ENCODE assay signal across 8 cellular contexts in the genomic region with DNA sequence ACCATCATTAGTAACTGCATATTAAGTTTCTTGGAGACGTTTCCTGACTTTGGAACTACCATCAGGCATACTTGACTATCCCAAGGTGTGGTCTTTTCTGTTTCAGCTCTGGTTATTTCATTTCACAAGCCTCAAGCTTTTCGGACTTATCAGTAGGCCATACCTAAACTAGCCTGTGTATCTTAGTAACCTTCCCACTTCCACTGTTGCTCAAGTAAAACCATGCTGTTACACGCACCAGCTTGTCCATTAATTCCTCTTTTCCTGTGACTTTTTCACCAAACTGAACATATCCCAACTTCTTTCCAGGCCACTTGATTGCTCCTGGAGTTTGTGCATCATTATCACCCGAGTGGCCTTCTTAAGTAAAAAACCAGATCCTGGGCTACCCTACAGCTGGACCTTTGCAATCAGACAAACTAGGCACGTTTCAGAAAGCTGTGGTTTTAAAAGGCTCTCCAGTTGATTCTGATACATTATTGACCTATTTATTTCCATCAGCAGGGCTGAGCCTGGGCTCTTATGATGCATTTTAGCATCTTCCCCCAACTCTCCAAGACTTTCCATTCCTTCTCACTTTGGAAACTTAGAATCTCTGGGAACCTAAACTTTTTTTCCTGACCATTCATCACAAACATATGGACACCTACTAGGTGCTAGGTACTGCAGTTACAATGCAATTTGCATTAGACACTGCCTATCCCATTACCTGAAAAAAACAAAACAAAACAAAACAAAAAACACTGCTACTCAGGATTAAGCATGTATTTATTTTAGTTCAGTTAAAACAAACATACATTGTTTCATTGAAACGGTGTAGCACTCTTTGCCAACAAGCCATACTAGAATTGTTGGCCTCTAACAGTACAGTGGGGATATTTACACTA. TPM values are rescaled to one million over a fixed set of nuclear protein-coding genes. Genes with fewer than 3 reads are reported as not detected.
A peak's percentile ranks its signal among the peaks of the same experiment; 100 is the strongest.
DNase-seq lines count a peak whose midpoint lies in the region; ATAC-seq, FAIRE-seq and TF ChIP-seq lines count a peak whose summit lies in the region.

No MANE protein-coding gene starts in this region.

- no peak overlapping the region for H3K4me2 ChIP-seq in smooth muscle cell

- peak in 1 of 2 donors; percentile 16 for ATAC-seq in activated T-cell treated with anti-CD3 and anti-CD28 coated beads, Interleukin-2, amount 50 U/mL, for 72 hours (replicated peaks in 1 of 2)
- ATAC-seq in HG02610 (IDR thresholded peaks at IDR 0.05; ENCODE audit: unreplicated experiment), result no peak
- ATAC-seq in effector memory CD8-positive, alpha-beta T cell (replicated peaks), result no peak

- H3K4me1 ChIP-seq in smooth muscle cell (ENCODE audit: low read depth) (no peaks in the 10 kb centered on the region), small intestine (ENCODE audit: control insufficient read depth in 2 of 2, insufficient read depth in 1 of 2, low read depth in 1 of 2, low read length in 1 of 2) (no peaks in the 10 kb centered on the region)

- peaks cover 37% of the 10 kb centered on the region for H3K36me3 ChIP-seq in smooth muscle cell (ENCODE audit: low read depth)
- H3K36me3 ChIP-seq in small intestine (ENCODE audit: control insufficient read depth in 2 of 2, insufficient read depth in 2 of 2, low read length in 2 of 2), result peaks cover 11 to 16% of the 10 kb centered on the region in 2 donors

- peaks cover 0 to 2% of the 10 kb centered on the region in 2 donors for H3K9me3 Mint-ChIP-seq in activated T-cell treated with anti-CD3 and anti-CD28 coated beads, Interleukin-2, amount 50 U/mL, for 72 hours
- no peaks in the 10 kb centered on the region for H3K9me3 Mint-ChIP-seq in effector memory CD8-positive, alpha-beta T cell

- no peak overlapping the region for H2AFZ ChIP-seq in smooth muscle cell (ENCODE audit: low read depth)

- no peak overlapping the region for H3K27ac ChIP-seq in RWPE1
- H3K27ac ChIP-seq in smooth muscle cell (ENCODE audit: low read depth), result peak overlapping the region; percentile 98
- no peak overlapping the region for H3K27ac ChIP-seq in small intestine (ENCODE audit: low read depth in 1 of 2, low read length in 1 of 2)

- CTCF ChIA-PET in RWPE1 (lab: Yijun Ruan, JAX), result interaction anchor here (0.5 to 1.2 kb wide), 2 partner anchors 232 to 283 kb away, joined by 3 to 5 read pairs; no protein-coding TSS in a partner anchor

- 20% methylated on average over 6 of the region's 6 CpGs for WGBS in smooth muscle cell (ENCODE audit: low lambda C conversion rate)
- WGBS in small intestine, 3 donors, result 40 to 44% (median 41%) methylated on average over 6 of the region's 6 CpGs

- peaks cover 41% of the 10 kb centered on the region for H3K4me1 Mint-ChIP-seq in activated T-cell treated with anti-CD3 and anti-CD28 coated beads, Interleukin-2, amount 50 U/mL, for 72 hours (ENCODE audit: low read depth)
- H3K4me1 Mint-ChIP-seq in effector memory CD8-positive, alpha-beta T cell (ENCODE audit: low read depth in 2 of 2), result peaks cover 10 to 11% of the 10 kb centered on the region in 2 donors

- POLR2A ChIA-PET in RWPE1 (lab: Yijun Ruan, JAX; ENCODE audit: low non-redundant PET), result interaction anchor here (0.9 to 1.5 kb wide), 2 partner anchors 89 to 233 kb away, joined by 4 to 7 read pairs; a partner anchor contains a TSS

- H3K79me2 ChIP-seq in smooth muscle cell (ENCODE audit: low read depth), result peaks cover 1% of the 10 kb centered on the region

- no peak overlapping the region for H3K4me3 ChIP-seq in fibroblast of the aortic adventitia (ENCODE audit: low read depth, low read length)
- no peak overlapping the region for H3K4me3 ChIP-seq in smooth muscle cell
- H3K4me3 ChIP-seq in small intestine (ENCODE audit: low read depth in 1 of 2, low read length in 2 of 2), result no peak overlapping the region

- no peak for FAIRE-seq in small intestine (lab: Jason Lieb, UNC)

- no peak overlapping the region for H3K4me3 Mint-ChIP-seq in activated T-cell treated with anti-CD3 and anti-CD28 coated beads, Interleukin-2, amount 50 U/mL, for 72 hours
- no peak overlapping the region for H3K4me3 Mint-ChIP-seq in effector memory CD8-positive, alpha-beta T cell

- no peaks in the 10 kb centered on the region for H3K27me3 ChIP-seq in smooth muscle cell (ENCODE audit: low read depth)
- no peaks in the 10 kb centered on the region for H3K27me3 ChIP-seq in small intestine (ENCODE audit: control insufficient read depth in 2 of 2, insufficient read depth in 2 of 2, low read length in 2 of 2)

- no peak for TF ChIP-seq CTCF in RWPE1 (conservative IDR thresholded peaks at IDR 0.05; ENCODE audit: low read depth)
- TF ChIP-seq CTCF in fibroblast of the aortic adventitia (IDR thresholded peaks at IDR 0.05; ENCODE audit: insufficient read depth, low read length), result no peak
- TF ChIP-seq CTCF in smooth muscle cell (IDR thresholded peaks at IDR 0.05; ENCODE audit: borderline replicate concordance, insufficient read depth, poor library complexity, severe bottlenecking), result no peak

- H3K36me3 Mint-ChIP-seq in activated T-cell treated with anti-CD3 and anti-CD28 coated beads, Interleukin-2, amount 50 U/mL, for 72 hours (ENCODE audit: insufficient read depth in 2 of 2), result peaks cover 15 to 36% of the 10 kb centered on the region in 2 donors
- H3K36me3 Mint-ChIP-seq in effector memory CD8-positive, alpha-beta T cell (ENCODE audit: insufficient read depth), result peaks cover 57% of the 10 kb centered on the region

- no peaks in the 10 kb centered on the region for H3K9me3 ChIP-seq in smooth muscle cell (replicated peaks; ENCODE audit: low read depth)
- H3K9me3 ChIP-seq in small intestine (ENCODE audit: control insufficient read depth, low read depth), result no peaks in the 10 kb centered on the region

- no peaks in the 10 kb centered on the region for H3K27me3 Mint-ChIP-seq in activated T-cell treated with anti-CD3 and anti-CD28 coated beads, Interleukin-2, amount 50 U/mL, for 72 hours (ENCODE audit: low read depth)
- no peaks in the 10 kb centered on the region for H3K27me3 Mint-ChIP-seq in effector memory CD8-positive, alpha-beta T cell

- H3F3A ChIP-seq in smooth muscle cell (ENCODE audit: low read depth), result peaks cover 49% of the 10 kb centered on the region

- no peak overlapping the region for H3K9ac ChIP-seq in smooth muscle cell (ENCODE audit: low read depth)

- H4K20me1 ChIP-seq in smooth muscle cell (ENCODE audit: low read depth), result peaks cover 57% of the 10 kb centered on the region

- no peak for DNase-seq in activated T-cell treated with anti-CD3 and anti-CD28 coated beads, Interleukin-2, amount 50 U/mL, for 72 hours
- no peak for DNase-seq in activated T-cell treated with anti-CD3 and anti-CD28 coated beads, Interleukin-2, amount 50 U/mL, for 1 hour
- DNase-seq in RWPE1 (ENCODE audit: low spot score) (peak; percentile 38), fibroblast of the aortic adventitia (ENCODE audit: low read depth) (peak; percentile 94), smooth muscle cell (lab: John Stamatoyannopoulos, UW; ENCODE audit: unreplicated experiment) (no peak), small intestine (no peak)
- DNase-seq in effector memory CD8-positive, alpha-beta T cell, result no peak

- peak overlapping the region; percentile 29 for H3K27ac Mint-ChIP-seq in activated T-cell treated with anti-CD3 and anti-CD28 coated beads, Interleukin-2, amount 50 U/mL, for 72 hours
- peak overlapping the region in 1 of 2 donors; percentile 60 for H3K27ac Mint-ChIP-seq in effector memory CD8-positive, alpha-beta T cell

RNA-seq across cellular contexts. Expression of a gene that starts 14.9 kb away (rescaled TPM):
- 100 to 1,000 TPM; 481 to 496 TPM for total RNA-seq in activated T-cell treated with anti-CD3 and anti-CD28 coated beads, Interleukin-2, amount 50 U/mL, for 72 hours
- 1,199 and 1,239 TPM in 2 replicates for total RNA-seq in fibroblast of the aortic adventitia (ENCODE audit: low replicate concordance)
- total RNA-seq in smooth muscle cell, result 1,081 and 1,127 TPM in 2 replicates
- 201 and 262 TPM in 2 replicates for polyA plus RNA-seq in smooth muscle cell
- 10 to 100 TPM; 27.8 to 69.4 (median 32.9) TPM for polyA plus RNA-seq in small intestine

Comparison
In these comparisons a context has a peak if more than half of its experiments do, and no peak if none do; other contexts are left out.
1. DNase-seq: peak in RWPE1 (single experiment) and fibroblast of the aortic adventitia (single experiment); none in activated T-cell treated with anti-CD3 and anti-CD28 coated beads, Interleukin-2, amount 50 U/mL, for 72 hours (0 of 2), activated T-cell treated with anti-CD3 and anti-CD28 coated beads, Interleukin-2, amount 50 U/mL, for 1 hour (single experiment), smooth muscle cell (single experiment), small intestine (single experiment) and effector memory CD8-positive, alpha-beta T cell (0 of 3).